Comparison of ENCODE assay signal across 8 cellular contexts in the genomic region with DNA sequence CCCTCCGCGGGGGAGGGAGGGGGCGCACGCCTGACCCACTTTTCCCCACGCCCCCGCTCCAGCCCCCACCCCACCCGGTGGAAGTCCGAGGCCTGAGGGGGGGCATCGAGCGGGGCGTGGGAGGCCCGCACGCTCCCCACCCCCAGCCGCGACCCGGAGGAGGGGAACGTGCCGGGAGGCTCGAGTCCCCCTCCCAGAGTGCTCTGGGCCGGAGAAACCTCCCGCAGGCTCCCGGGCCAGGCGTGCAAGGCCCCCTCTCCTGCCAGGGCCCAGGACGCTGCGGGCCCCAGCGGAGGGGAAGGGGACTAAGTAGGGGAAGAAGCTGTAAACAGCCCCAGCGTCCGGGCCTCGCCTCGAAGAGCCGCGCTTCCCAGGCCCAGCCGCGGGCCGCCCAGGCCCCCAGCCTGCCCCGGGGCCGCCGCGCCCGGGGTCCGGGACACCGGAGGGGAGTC. TPM values are rescaled to one million over a fixed set of nuclear protein-coding genes. Genes with fewer than 3 reads are reported as not detected.
DNase-seq lines count a peak whose midpoint lies in the region; ATAC-seq, FAIRE-seq and TF ChIP-seq lines count a peak whose summit lies in the region.

No MANE protein-coding gene starts in this region.

- DNase-seq in A549 (ENCODE audit: low read depth in 1 of 2, low spot score in 1 of 2) = peak in 1 of 2 experiments; percentile 23
- peak; percentile 26 for DNase-seq in GM19238 (ENCODE audit: insufficient read length, low spot score)
- no peak for DNase-seq in activated naive CD4-positive, alpha-beta T cell treated with anti-CD3 and anti-CD28 coated beads for 36 hours
- DNase-seq in iPS DF 6.9 (ENCODE audit: low read depth, low spot score) = no peak
- DNase-seq in OCI-M2 (lab: John Stamatoyannopoulos, UW; ENCODE audit: unreplicated experiment) = no peak
- no peak for DNase-seq in NCI-H524 (lab: John Stamatoyannopoulos, UW)

- TF ChIP-seq POLR2A in A549 (IDR thresholded peaks at IDR 0.05; ENCODE audit: low read length) = no peak

- H3K27ac ChIP-seq in A549 (peak overlapping the region; percentile 91), iPS DF 6.9 (ENCODE audit: low read length) (no peak overlapping the region), skeletal muscle tissue (ENCODE audit: low read depth, low read length) (peak overlapping the region; percentile 93)

- FAIRE-seq in A549 (lab: Jason Lieb, UNC) = no peak

- H3K9me3 Mint-ChIP-seq in activated naive CD4-positive, alpha-beta T cell treated with anti-CD3 and anti-CD28 coated beads for 36 hours = no peaks in the 10 kb centered on the region

- H3K27me3 ChIP-seq in iPS DF 6.9 (ENCODE audit: control insufficient read depth, insufficient read depth, low read length) (no peaks in the 10 kb centered on the region), skeletal muscle tissue (ENCODE audit: control insufficient read depth in 3 of 3, insufficient read depth in 3 of 3, low read length in 3 of 3) (no peaks in the 10 kb centered on the region)

- no peaks in the 10 kb centered on the region for H3K9me3 ChIP-seq in A549
- no peaks in the 10 kb centered on the region for H3K9me3 ChIP-seq in iPS DF 6.9 (ENCODE audit: control insufficient read depth, insufficient read depth, low read length)
- no peaks in the 10 kb centered on the region for H3K9me3 ChIP-seq in skeletal muscle tissue (ENCODE audit: control insufficient read depth in 3 of 3, low read length in 3 of 3)

- H3K27ac Mint-ChIP-seq in activated naive CD4-positive, alpha-beta T cell treated with anti-CD3 and anti-CD28 coated beads for 36 hours = no peak overlapping the region

- peaks cover 42% of the 10 kb centered on the region for H3K4me1 Mint-ChIP-seq in activated naive CD4-positive, alpha-beta T cell treated with anti-CD3 and anti-CD28 coated beads for 36 hours (ENCODE audit: low read depth)

- TF ChIP-seq CTCF in A549 (IDR thresholded peaks at IDR 0.05) = no peak

- H3K36me3 Mint-ChIP-seq in activated naive CD4-positive, alpha-beta T cell treated with anti-CD3 and anti-CD28 coated beads for 36 hours (ENCODE audit: low read depth) = peaks cover 14% of the 10 kb centered on the region

- peak overlapping the region; percentile 90 to 96 (median 95) for H3K9ac ChIP-seq in skeletal muscle tissue (ENCODE audit: low read depth in 1 of 3, low read length in 3 of 3)

- H3K4me1 ChIP-seq in A549 = peaks cover 28% of the 10 kb centered on the region
- peaks cover 3% of the 10 kb centered on the region for H3K4me1 ChIP-seq in iPS DF 6.9 (ENCODE audit: control insufficient read depth, insufficient read depth, low read length)
- peaks cover 26 to 40% (median 38%) of the 10 kb centered on the region in 3 donors for H3K4me1 ChIP-seq in skeletal muscle tissue (ENCODE audit: control insufficient read depth in 3 of 3, insufficient read depth in 3 of 3, low read length in 3 of 3)

- intact Hi-C loops in activated naive CD4-positive, alpha-beta T cell treated with anti-CD3 and anti-CD28 coated beads for 36 hours (cut with micrococcal nuclease) = loop anchor here (1.0 to 10.0 kb wide), 3 partner anchors 12 to 580 kb away; partner anchors contain the start of genes BPTF and PSMD12

- peak overlapping the region; percentile 100 for H3K4me2 ChIP-seq in A549

- H3K4me3 ChIP-seq in A549 (peak overlapping the region; percentile 84), iPS DF 6.9 (ENCODE audit: low read length) (peak overlapping the region; percentile 96), skeletal muscle tissue (ENCODE audit: low read length in 3 of 3) (peak overlapping the region; percentile 81 to 86 (median 82))

- no peak for TF ChIP-seq EP300 in A549 (IDR thresholded peaks at IDR 0.05)

- H3K36me3 ChIP-seq in iPS DF 6.9 (ENCODE audit: control insufficient read depth, insufficient read depth, low read length) (no peaks in the 10 kb centered on the region), skeletal muscle tissue (ENCODE audit: control insufficient read depth in 3 of 3, insufficient read depth in 3 of 3, low read length in 3 of 3) (peaks cover 0 to 3% (median 0%) of the 10 kb centered on the region in 3 donors)

- TF ChIP-seq RAD21 in A549 (conservative IDR thresholded peaks at IDR 0.05 in 1 of 2, IDR thresholded peaks at IDR 0.05 in 1 of 2) = no peak

- POLR2A ChIA-PET in A549 (lab: Yijun Ruan, JAX) = no interaction called here

- 0% methylated on average over 14 of the region's 42 CpGs for WGBS in A549 (ENCODE audit: missing lambda C conversion rate)
- WGBS in iPS DF 6.9 (ENCODE audit: insufficient coverage, insufficient read length) = no CpG with 5 or more reads among the region's 42 CpGs

- H3K4me3 Mint-ChIP-seq in activated naive CD4-positive, alpha-beta T cell treated with anti-CD3 and anti-CD28 coated beads for 36 hours = peak overlapping the region; percentile 78

- ATAC-seq in A549 (peak; percentile 16 to 48; a peak in 5 of 6 replicates), HG03439 (IDR thresholded peaks at IDR 0.05; ENCODE audit: unreplicated experiment) (peak; percentile 25)

- peaks cover 5% of the 10 kb centered on the region for H3K27me3 Mint-ChIP-seq in activated naive CD4-positive, alpha-beta T cell treated with anti-CD3 and anti-CD28 coated beads for 36 hours (ENCODE audit: low read depth)

- CTCF ChIA-PET in A549 (lab: Yijun Ruan, JAX) = interaction anchor here (1.4 kb wide), 1 partner anchor 12 kb away, joined by 3 read pairs; no protein-coding TSS in a partner anchor
- CTCF ChIA-PET in activated naive CD4-positive, alpha-beta T cell treated with anti-CD3 and anti-CD28 coated beads for 36 hours (lab: Charles Lee) = interaction anchor here (0.6 to 0.8 kb wide), 2 partner anchors 24 to 44 kb away, joined by 4 to 7 read pairs; no protein-coding TSS in a partner anchor

TF ChIP-seq in A549, 52 proteins besides CTCF, POLR2A, EP300 and RAD21:
- TF ChIP-seq, protein P1, sequence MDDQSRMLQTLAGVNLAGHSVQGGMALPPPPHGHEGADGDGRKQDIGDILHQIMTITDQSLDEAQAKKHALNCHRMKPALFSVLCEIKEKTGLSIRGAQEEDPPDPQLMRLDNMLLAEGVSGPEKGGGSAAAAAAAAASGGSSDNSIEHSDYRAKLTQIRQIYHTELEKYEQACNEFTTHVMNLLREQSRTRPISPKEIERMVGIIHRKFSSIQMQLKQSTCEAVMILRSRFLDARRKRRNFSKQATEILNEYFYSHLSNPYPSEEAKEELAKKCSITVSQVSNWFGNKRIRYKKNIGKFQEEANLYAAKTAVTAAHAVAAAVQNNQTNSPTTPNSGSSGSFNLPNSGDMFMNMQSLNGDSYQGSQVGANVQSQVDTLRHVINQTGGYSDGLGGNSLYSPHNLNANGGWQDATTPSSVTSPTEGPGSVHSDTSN (IDR thresholded peaks at IDR 0.05) = no peak
- peak; percentile 57; the same call in 1 of the 2 replicates for TF ChIP-seq PHF8 (IDR thresholded peaks at IDR 0.05; ENCODE audit: borderline replicate concordance, low read depth)

RNA-seq across cellular contexts. Expression of gene HELZ, which starts 0.3 kb away (rescaled TPM):
- 17.8 and 18.3 TPM in 2 replicates for polyA plus RNA-seq in A549 (2011; rRNA removed)
- 2.5 and 3.1 TPM in 2 replicates for polyA plus RNA-seq in A549 (2012; cell fraction: cytosol; rRNA removed)
- polyA plus RNA-seq in A549 (2012; cell fraction: nucleus; rRNA removed) = 2.5 and 3.9 TPM in 2 replicates
- polyA plus RNA-seq in A549 (2017; fragmentation: RNase III; extraction: RNeasy Plus Mini Kit Qiagen cat#74134 plus additional on column Dnase treatment) = 5.6 to 6.7 TPM (median 5.7 TPM) in 3 replicates
- polyA minus RNA-seq in A549 (2011; rRNA and poly(A)+ RNA removed) = 24.8 and 32.2 TPM in 2 replicates
- total RNA-seq in activated naive CD4-positive, alpha-beta T cell treated with anti-CD3 and anti-CD28 coated beads for 36 hours = 10 to 100 TPM; 34.7 to 39.5 TPM
- 53.8 TPM for total RNA-seq in skeletal muscle tissue
